In the genomic region with DNA sequence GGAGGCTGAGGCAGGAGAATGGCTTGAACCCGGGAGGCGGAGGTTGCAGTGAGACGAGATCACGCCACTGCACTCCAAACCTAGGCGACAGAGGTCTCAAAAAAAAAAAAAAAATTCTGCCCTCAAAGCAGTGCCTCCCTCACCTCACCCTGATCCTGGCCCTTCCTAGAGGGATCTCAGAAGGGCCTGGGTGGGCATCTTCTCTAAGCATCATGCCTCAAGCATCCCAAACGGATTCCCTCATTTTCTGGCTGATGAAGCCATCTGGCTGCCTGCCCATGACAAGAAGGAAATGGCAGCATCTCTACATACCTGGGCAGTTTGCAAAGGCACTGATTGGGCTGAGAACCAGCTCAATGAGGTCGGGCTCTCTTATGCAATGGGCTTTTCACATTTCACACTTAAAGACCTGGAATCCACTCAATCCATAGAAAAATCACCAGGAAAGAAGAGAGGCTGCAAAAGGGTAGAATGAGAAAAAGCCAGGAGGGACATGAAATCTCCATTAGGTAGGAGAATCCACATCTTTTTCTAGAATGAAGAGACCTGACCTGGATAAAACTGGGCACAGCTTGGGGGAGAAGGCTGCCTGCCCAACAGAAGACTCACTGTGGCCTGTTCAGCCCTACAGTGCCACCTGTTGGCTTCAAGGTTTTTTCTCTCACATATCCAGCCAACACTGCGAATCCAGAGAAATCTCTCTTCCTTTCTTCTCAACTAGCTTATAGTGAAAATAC, we compare ENCODE assay signal across 10 cellular contexts. TPM values are rescaled to one million over a fixed set of nuclear protein-coding genes. Genes with fewer than 3 reads are reported as not detected.
DNase-seq lines count a peak whose midpoint lies in the region; ATAC-seq and TF ChIP-seq lines count a peak whose summit lies in the region.
"Had no signal": no experiment of that assay in that cellular context is flagged by ENCODE, and none has a peak within 500 bp of the region (broad histone marks: within the 10 kb centered on the region; RNA-seq: fewer than 3 reads in every experiment).

No MANE protein-coding gene starts in this region.

- intact Hi-C loops in PC-3 (cut with micrococcal nuclease), result loop anchor here (1.0 to 10.0 kb wide), 3 partner anchors 41 to 110 kb away; no protein-coding TSS in a partner anchor

- H3F3A ChIP-seq in PC-3 (ENCODE audit: low read length, unreplicated experiment), result no peaks in the 10 kb centered on the region

- H3K27ac ChIP-seq in PC-3 (ENCODE audit: low read length) (no peak overlapping the region), coronary artery (no peak overlapping the region)
- H3K27ac ChIP-seq: SJSA1 had no signal

- H3K79me2 ChIP-seq in PC-3 (ENCODE audit: low read length), result no peaks in the 10 kb centered on the region

- H3K9ac ChIP-seq in PC-3 (ENCODE audit: low read length), result no peak overlapping the region

- no peaks in the 10 kb centered on the region for H3K9me2 ChIP-seq in PC-3 (replicated peaks; ENCODE audit: low read length)

- CTCF ChIA-PET in PC-3 (lab: Charles Lee), result interaction anchor here (0.5 to 2.5 kb wide), 4 partner anchors 20 to 61 kb away, joined by 3 to 35 read pairs (median 6); no protein-coding TSS in a partner anchor

- no peak overlapping the region for H3K4me2 ChIP-seq in PC-3 (ENCODE audit: low read length)

- H3K27me3 ChIP-seq in PC-3 (ENCODE audit: low read length), result no peaks in the 10 kb centered on the region
- H3K27me3 ChIP-seq: SJSA1 had no signal

- peaks cover 27% of the 10 kb centered on the region for H3K4me1 ChIP-seq in PC-3 (ENCODE audit: insufficient read depth, low read length)

- peak; percentile 66 for ATAC-seq in PC-3
- no peak for ATAC-seq in GM18873 (IDR thresholded peaks at IDR 0.05; ENCODE audit: low FRiP score, unreplicated experiment)

- POLR2A ChIA-PET in PC-3 (lab: Charles Lee; ENCODE audit: unreplicated experiment), result no interaction called here

- peaks cover 32% of the 10 kb centered on the region; the same call in 1 of the 2 replicates for H3K36me3 ChIP-seq in PC-3 (ENCODE audit: low read depth, low read length)

- DNase-seq in CD1c-positive myeloid dendritic cell (ENCODE audit: extremely low spot score) (peak; percentile 53), PC-3 (peak; percentile 73), coronary artery (ENCODE audit: low spot score) (no peak), midbrain (lab: John Stamatoyannopoulos, UW) (peak; percentile 3), islet precursor cell (no peak), NOMO-1 (lab: John Stamatoyannopoulos, UW; ENCODE audit: unreplicated experiment in 2 of 2) (no peak)
- DNase-seq: naive B cell had no signal

- H3K9me3 ChIP-seq in PC-3 (ENCODE audit: low read length), result no peaks in the 10 kb centered on the region
- H3K9me3 ChIP-seq: SJSA1 had no signal

- TF ChIP-seq CTCF in GM12875 (IDR thresholded peaks at IDR 0.05; ENCODE audit: borderline replicate concordance, insufficient read depth, low read depth, low read length) (peak; percentile 35; the same call in 1 of the 2 replicates), PC-3 (conservative IDR thresholded peaks at IDR 0.05; ENCODE audit: low read depth, low read length) (peak; percentile 79), coronary artery (IDR thresholded peaks at IDR 0.05) (peak; percentile 31)

- H2AFZ ChIP-seq in PC-3 (ENCODE audit: low read length), result no peak overlapping the region

- BruUV-seq in PC-3 (replicated peaks; lab: Mats Ljungman, UMichigan), result no TSS peak

- no peaks in the 10 kb centered on the region for H4K20me1 ChIP-seq in PC-3 (ENCODE audit: low read length)

- no peak overlapping the region for H3K4me3 ChIP-seq in GM12875 (ENCODE audit: low read depth, low read length)
- no peak overlapping the region for H3K4me3 ChIP-seq in PC-3 (ENCODE audit: low read length)
- no peak overlapping the region for H3K4me3 ChIP-seq in coronary artery
- H3K4me3 ChIP-seq: SJSA1 had no signal

RNA-seq across cellular contexts. Expression of a gene that starts 48.1 kb away (rescaled TPM):
- total RNA-seq in PC-3 (2014; rRNA removed), result 28.2 and 48.7 TPM in 2 replicates

RNA-seq across cellular contexts. Expression of a gene that starts 48.7 kb away (rescaled TPM):
- not detected in 2 replicates for total RNA-seq in PC-3 (2014; rRNA removed)
- total RNA-seq: SJSA1 had no signal

Comparison
In these comparisons a context has a peak if more than half of its experiments do, and no peak if none do; other contexts are left out.
1. DNase-seq: peak in CD1c-positive myeloid dendritic cell (single experiment), PC-3 (single experiment) and midbrain (single experiment); none in coronary artery (single experiment), islet precursor cell (single experiment) and NOMO-1 (0 of 2).
2. Peak in every context shown above with its lines, with median percentiles within 50 percentile points of each other: CTCF ChIP-seq.